ENCODE assay signal across 20 cellular contexts in the genomic region with DNA sequence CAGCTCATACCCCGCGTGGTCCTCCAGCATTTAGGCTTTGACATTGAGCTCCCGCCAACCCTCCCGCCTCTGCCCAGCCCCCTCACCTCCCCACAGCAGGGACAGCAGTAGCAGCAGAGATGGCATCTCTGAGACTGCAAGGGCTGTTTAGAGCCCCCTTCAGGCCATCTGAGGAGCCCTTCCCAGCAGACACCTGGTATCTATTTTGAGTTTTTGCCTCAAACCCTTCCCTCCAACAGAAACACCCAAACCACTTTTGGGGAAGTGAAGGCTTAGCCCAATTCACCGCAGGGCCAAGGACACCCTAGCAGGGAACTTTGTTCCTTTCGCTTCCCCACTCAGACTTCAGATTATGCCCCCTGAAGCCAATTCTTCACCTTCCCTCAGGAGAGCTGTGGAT. TPM values are rescaled to one million over a fixed set of nuclear protein-coding genes. Genes with fewer than 3 reads are reported as not detected.
A peak's percentile ranks its signal among the peaks of the same experiment; 100 is the strongest.
DNase-seq lines count a peak whose midpoint lies in the region; ATAC-seq, FAIRE-seq and TF ChIP-seq lines count a peak whose summit lies in the region.
"Had no signal": no experiment of that assay in that cellular context is flagged by ENCODE, and none has a peak within 500 bp of the region (broad histone marks: within the 10 kb centered on the region; RNA-seq: fewer than 3 reads in every experiment).

No MANE protein-coding gene starts in this region.

- no peaks in the 10 kb centered on the region for H3K9me3 ChIP-seq in BLaER1 treated with 17β-estradiol and CSF1 and Interleukin-3, amounts not matched to agents 10 nM and 100 nM (replicated peaks in 1 of 11)
- peaks cover 17 to 21% of the 10 kb centered on the region in 2 experiments; a peak in 3 of 4 replicates for H3K9me3 ChIP-seq in H1 (ENCODE audit: insufficient read depth in 2 of 2, low read depth in 1 of 2, low read length in 1 of 2)
- H3K9me3 ChIP-seq in T-helper 17 cell (ENCODE audit: control insufficient read depth, low read length, poor library complexity, severe bottlenecking), result no peaks in the 10 kb centered on the region
- H3K9me3 ChIP-seq: SK-N-SH had no signal

- no peak overlapping the region for H3K4me3 Mint-ChIP-seq in T-helper 17 cell
- H3K4me3 Mint-ChIP-seq in effector memory CD8-positive, alpha-beta T cell, result no peak overlapping the region
- H3K4me3 Mint-ChIP-seq: HFFc6, type B pancreatic cell had no signal

- H4K91ac ChIP-seq in H1 (replicated peaks; ENCODE audit: insufficient read length, low read length), result no peak overlapping the region

- H3K27ac ChIP-seq in BLaER1 treated with 17β-estradiol and CSF1 and Interleukin-3, amounts not matched to agents 10 nM and 100 nM, result peak overlapping the region in 5 of 11 experiments; percentile 56 to 69 (median 59); a peak in 10 of 22 replicates
- no peak overlapping the region for H3K27ac ChIP-seq in H1 (ENCODE audit: low read depth, low read length)

- no peak overlapping the region for H3K14ac ChIP-seq in H1 (ENCODE audit: insufficient read length)

- no peak overlapping the region for H2BK20ac ChIP-seq in H1 (ENCODE audit: low read length)

- no peak for TF ChIP-seq POLR2A in H1 (IDR thresholded peaks at IDR 0.05; ENCODE audit: control extremely low read depth in 1 of 2, low read depth in 2 of 2, low read length in 2 of 2)

- peaks cover 4% of the 10 kb centered on the region for H3K36me3 Mint-ChIP-seq in T-helper 17 cell (ENCODE audit: low read depth)
- H3K36me3 Mint-ChIP-seq in effector memory CD8-positive, alpha-beta T cell (ENCODE audit: insufficient read depth), result no peaks in the 10 kb centered on the region
- H3K36me3 Mint-ChIP-seq: type B pancreatic cell had no signal

- no peak for ATAC-seq in T-helper 17 cell
- no peak for ATAC-seq in effector memory CD8-positive, alpha-beta T cell (replicated peaks)
- ATAC-seq: left cardiac atrium had no signal

- peak overlapping the region; percentile 5 to 84 (median 68) for H3K4me2 ChIP-seq in BLaER1 treated with 17β-estradiol and CSF1 and Interleukin-3, amounts not matched to agents 10 nM and 100 nM
- no peak overlapping the region for H3K4me2 ChIP-seq in H1 (ENCODE audit: insufficient read depth in 1 of 2, low read depth in 2 of 2, low read length in 2 of 2)
- H3K4me2 ChIP-seq: SK-N-SH had no signal

- no peaks in the 10 kb centered on the region for H3K79me2 ChIP-seq in H1 (ENCODE audit: control insufficient read depth in 1 of 2, insufficient read depth in 2 of 2, low read length in 2 of 2)

- no peaks in the 10 kb centered on the region for H4K20me1 ChIP-seq in BLaER1 treated with 17β-estradiol and CSF1 and Interleukin-3, amounts not matched to agents 10 nM and 100 nM
- H4K20me1 ChIP-seq in H1 (replicated peaks in 1 of 2; ENCODE audit: control insufficient read depth in 1 of 2, insufficient read depth in 2 of 2, low read length in 2 of 2), result no peaks in the 10 kb centered on the region

- peak overlapping the region in 2 of 11 experiments; percentile 24 to 50; a peak in 2 of 22 replicates for H3K9ac ChIP-seq in BLaER1 treated with 17β-estradiol and CSF1 and Interleukin-3, amounts not matched to agents 10 nM and 100 nM
- H3K9ac ChIP-seq in H1 (replicated peaks in 1 of 4; ENCODE audit: extremely low read depth in 1 of 4, low read depth in 3 of 4, low read length in 3 of 4), result no peak overlapping the region
- H3K9ac ChIP-seq: SK-N-SH had no signal

- CTCF ChIA-PET in H1 (lab: Charles Lee; ENCODE audit: partially characterized antibody), result interaction anchor here (1.2 to 2.3 kb wide), 5 partner anchors 10 to 143 kb away, joined by 3 to 9 read pairs (median 4); no protein-coding TSS in a partner anchor

- H3K4me1 ChIP-seq in BLaER1 treated with 17β-estradiol and CSF1 and Interleukin-3, amounts not matched to agents 10 nM and 100 nM, result peaks cover 9 to 34% (median 23%) of the 10 kb centered on the region in 10 experiments; a peak in 19 of 20 replicates
- H3K4me1 ChIP-seq in H1 (replicated peaks in 1 of 4; ENCODE audit: control insufficient read depth in 3 of 4, insufficient read depth in 4 of 4, low read length in 3 of 4), result no peaks in the 10 kb centered on the region

- WGBS in H1 (ENCODE audit: extremely low coverage in 1 of 2, insufficient coverage in 1 of 2, insufficient read length in 1 of 2, insufficient replicate concordance in 2 of 2, low coverage in 1 of 2, low lambda C conversion rate in 2 of 2, missing lambda C conversion rate in 1 of 2), 2 experiments, result 78% methylated on average over 6 of the region's 6 CpGs; no CpG with 5 or more reads in 1 of the 2 experiments

- peaks cover 54% of the 10 kb centered on the region for H3K27me3 Mint-ChIP-seq in T-helper 17 cell
- H3K27me3 Mint-ChIP-seq in effector memory CD8-positive, alpha-beta T cell, result peaks cover 43 to 66% of the 10 kb centered on the region in 2 donors

- no peaks in the 10 kb centered on the region for H3K79me1 ChIP-seq in H1 (ENCODE audit: low read depth, low read length)

- POLR2A ChIA-PET in H1 (lab: Charles Lee; ENCODE audit: partially characterized antibody), result no interaction called here

- H3K4me3 ChIP-seq in BLaER1 treated with 17β-estradiol and CSF1 and Interleukin-3, amounts not matched to agents 10 nM and 100 nM, result no peak overlapping the region
- no peak overlapping the region for H3K4me3 ChIP-seq in H1 (ENCODE audit: extremely low read depth in 1 of 4, insufficient read depth in 2 of 4, low read depth in 3 of 4, low read length in 4 of 4)

- TF ChIP-seq CTCF in H1 (IDR thresholded peaks at IDR 0.05; ENCODE audit: control extremely low read depth in 1 of 3, insufficient read depth in 1 of 3, low read depth in 1 of 3, low read length in 3 of 3), result peak; percentile 11 to 39 (median 18); a peak in 3 of 4 replicates

- peak; percentile 34 for DNase-seq in GM19238 (ENCODE audit: insufficient read length, low spot score)
- DNase-seq in NOMO-1 treated with DMSO at 0.1 percent for 48 hours (lab: John Stamatoyannopoulos, UW; ENCODE audit: unreplicated experiment), result peak; percentile 89
- DNase-seq in H1 (ENCODE audit: low read depth in 1 of 2, low spot score in 2 of 2), result no peak
- DNase-seq in foreskin melanocyte, result no peak
- DNase-seq in NCI-H446 (lab: John Stamatoyannopoulos, UW), result no peak
- no peak for DNase-seq in T-helper 17 cell
- DNase-seq in effector memory CD8-positive, alpha-beta T cell, result no peak
- DNase-seq: activated CD4-positive, alpha-beta T cell treated with anti-CD3 and anti-CD28 coated beads for 1 hour; DMS153; glutamatergic neuron; HFFc6; left cardiac atrium; NCI-H1930; NCI-H774; SK-N-SH; stimulated activated CD4-positive, alpha-beta T cell treated with anti-CD3 and anti-CD28 coated beads, Interleukin-2, amount 100 ng/mL, for 24 hours had no signal

- H2AFZ ChIP-seq in H1 (ENCODE audit: low read length), result no peak overlapping the region

- H3K36me3 ChIP-seq in BLaER1 treated with 17β-estradiol and CSF1 and Interleukin-3, amounts not matched to agents 10 nM and 100 nM, result no peaks in the 10 kb centered on the region
- no peaks in the 10 kb centered on the region for H3K36me3 ChIP-seq in H1 (ENCODE audit: control insufficient read depth in 2 of 4, insufficient read depth in 4 of 4, low read length in 3 of 4)

- no peaks in the 10 kb centered on the region for H3K4me1 Mint-ChIP-seq in T-helper 17 cell
- no peaks in the 10 kb centered on the region for H3K4me1 Mint-ChIP-seq in effector memory CD8-positive, alpha-beta T cell (ENCODE audit: low read depth in 2 of 2)

- no peak for TF ChIP-seq EP300 in H1 (IDR thresholded peaks at IDR 0.05; ENCODE audit: borderline replicate concordance in 1 of 2, low read depth in 2 of 2, low read length in 2 of 2)

- H4K5ac ChIP-seq in H1 (ENCODE audit: insufficient read length, low read depth, low read length), result no peak overlapping the region

- H2BK15ac ChIP-seq in H1 (ENCODE audit: low read length), result no peak overlapping the region

- no peak overlapping the region for H2BK12ac ChIP-seq in H1 (ENCODE audit: low read depth, low read length)

- H3K4ac ChIP-seq in H1 (replicated peaks; ENCODE audit: insufficient read length, low read depth, low read length), result no peak overlapping the region

- no peak overlapping the region for H4K8ac ChIP-seq in H1 (ENCODE audit: extremely low read depth, insufficient read depth, low read length)

- H3K27ac Mint-ChIP-seq in T-helper 17 cell, result no peak overlapping the region
- no peak overlapping the region for H3K27ac Mint-ChIP-seq in effector memory CD8-positive, alpha-beta T cell
- H3K27ac Mint-ChIP-seq: HFFc6, type B pancreatic cell had no signal

- no peak overlapping the region for H3K56ac ChIP-seq in H1 (replicated peaks; ENCODE audit: insufficient read length, low read depth, low read length)

- no peaks in the 10 kb centered on the region for H3K9me3 Mint-ChIP-seq in effector memory CD8-positive, alpha-beta T cell
- H3K9me3 Mint-ChIP-seq: HFFc6, type B pancreatic cell had no signal

- peak in 1 of 2 experiments; percentile 9; a peak in 2 of 4 replicates for TF ChIP-seq RAD21 in H1 (IDR thresholded peaks at IDR 0.05 in 1 of 2, conservative IDR thresholded peaks at IDR 0.05 in 1 of 2; ENCODE audit: low read depth in 2 of 2, low read length in 2 of 2)

- no peak overlapping the region for H2AK5ac ChIP-seq in H1 (ENCODE audit: low read depth, low read length)

- H3K23me2 ChIP-seq in H1 (ENCODE audit: low read depth, low read length), result no peaks in the 10 kb centered on the region

- FAIRE-seq in H1 (lab: Jason Lieb, UNC), result no peak
- FAIRE-seq: endothelial cell of umbilical vein had no signal

- no peak overlapping the region for H2BK120ac ChIP-seq in H1 (replicated peaks; ENCODE audit: low read depth, low read length)

- H3K27me3 ChIP-seq in BLaER1 treated with 17β-estradiol and CSF1 and Interleukin-3, amounts not matched to agents 10 nM and 100 nM, result no peaks in the 10 kb centered on the region
- no peaks in the 10 kb centered on the region for H3K27me3 ChIP-seq in H1 (replicated peaks in 1 of 4; ENCODE audit: control insufficient read depth in 3 of 4, extremely low read depth in 1 of 4, insufficient read depth in 3 of 4, low read length in 3 of 4)

- H3K23ac ChIP-seq in H1 (ENCODE audit: insufficient read length), result no peak overlapping the region

- H2BK5ac ChIP-seq in H1 (ENCODE audit: low read depth, low read length), result no peak overlapping the region

- H3K18ac ChIP-seq in H1 (ENCODE audit: extremely low read depth, low read length), result no peak overlapping the region

RNA-seq across cellular contexts. Expression of a gene that starts 6.3 kb away (rescaled TPM):
- total RNA-seq in H1 (2021; fragmentation: NEBNext Ultra II Directional; extraction: Animal tissue kit (Norgen Biotek cat#: 25700)), result 11.0 and 11.1 TPM in 2 replicates
- 1.5 and 1.7 TPM in 2 replicates for polyA plus RNA-seq in H1 (2011; rRNA removed)
- polyA plus RNA-seq in H1 (2011; cell fraction: cytosol; rRNA removed), result 2.1 TPM
- 3.1 TPM for polyA plus RNA-seq in H1 (2011; cell fraction: nucleus; rRNA removed)
- polyA plus RNA-seq in H1 (2012, experiment 1 of 2), result 6.7 to 9.4 TPM (median 7.9 TPM) in 4 replicates
- 1.1 TPM for polyA plus RNA-seq in H1 (2012, experiment 2 of 2)
- 2.9 TPM for polyA plus RNA-seq in H1 (2013, experiment 1 of 2)
- polyA plus RNA-seq in H1 (2013, experiment 2 of 2), result 3.7 TPM
- 6.1 and 7.5 TPM in 2 replicates for polyA minus RNA-seq in H1 (2011; rRNA and poly(A)+ RNA removed)
- polyA minus RNA-seq in H1 (2011; cell fraction: cytosol; rRNA and poly(A)+ RNA removed), result 3.2 TPM
- polyA minus RNA-seq in H1 (2011; cell fraction: nucleus; rRNA and poly(A)+ RNA removed), result 6.5 TPM
- 1 to 10 TPM; 4.5 to 5.1 TPM for total RNA-seq in T-helper 17 cell

RNA-seq across cellular contexts. Expression of a gene that starts 33.3 kb away (rescaled TPM):
- total RNA-seq in H1 (2021; fragmentation: NEBNext Ultra II Directional; extraction: Animal tissue kit (Norgen Biotek cat#: 25700)), result not detected in 2 replicates
- polyA plus RNA-seq in H1 (2011; rRNA removed), result 0.05 TPM in 1 of 2 replicates, not detected in the other
- polyA plus RNA-seq in H1 (2011; cell fraction: cytosol; rRNA removed), result 0.09 TPM
- 0.31 TPM for polyA plus RNA-seq in H1 (2011; cell fraction: nucleus; rRNA removed)
- polyA plus RNA-seq in H1 (2012, experiment 1 of 2), result not detected in 4 replicates
- polyA plus RNA-seq in H1 (2012, experiment 2 of 2), result not detected
- polyA plus RNA-seq in H1 (2013, experiment 1 of 2), result 0.34 TPM
- 0.28 TPM for polyA plus RNA-seq in H1 (2013, experiment 2 of 2)
- polyA minus RNA-seq in H1 (2011; rRNA and poly(A)+ RNA removed), result not detected in 2 replicates
- polyA minus RNA-seq in H1 (2011; cell fraction: cytosol; rRNA and poly(A)+ RNA removed), result not detected
- polyA minus RNA-seq in H1 (2011; cell fraction: nucleus; rRNA and poly(A)+ RNA removed), result 1.2 TPM
- under 1 TPM in 1 of 2 donors, not detected in 1; 0.80 TPM for total RNA-seq in T-helper 17 cell
- total RNA-seq: endothelial cell of umbilical vein, HFFc6 had no signal
- polyA plus RNA-seq: AG04450, endothelial cell of umbilical vein, SK-N-SH had no signal

Comparison
In these comparisons a context has a peak if more than half of its experiments do, and no peak if none do; other contexts are left out.
1. H3K4me2 ChIP-seq: peak in BLaER1 treated with 17β-estradiol and CSF1 and Interleukin-3, amounts not matched to agents 10 nM and 100 nM (11 of 11); none in H1 (0 of 2).
2. DNase-seq: peak in GM19238 (single experiment) and NOMO-1 treated with DMSO at 0.1 percent for 48 hours (single experiment); none in H1 (0 of 2), foreskin melanocyte (single experiment), NCI-H446 (0 of 2), T-helper 17 cell (0 of 3) and effector memory CD8-positive, alpha-beta T cell (0 of 3).